Comparison of ENCODE assay signal across 1 cellular context in genomic region chr7:149714081-149714909, GRCh38.
TF ChIP-seq lines count a peak whose summit lies in the region.

No MANE protein-coding gene starts in this region.

TF ChIP-seq in GM23338, 12 proteins besides CTCF, POLR2A, EP300 and RAD21 (continued from another document):
- TF ChIP-seq STAT1 (IDR thresholded peaks at IDR 0.05; ENCODE audit: unreplicated experiment) = no peak
- TF ChIP-seq CREB1 (CRISPR knock-in tag; IDR thresholded peaks at IDR 0.05; ENCODE audit: low read depth) = no peak
- TF ChIP-seq JUNB (IDR thresholded peaks at IDR 0.05; ENCODE audit: unreplicated experiment) = no peak
- TF ChIP-seq ETS1 (IDR thresholded peaks at IDR 0.05) = peak; percentile 61
- TF ChIP-seq POLR2AphosphoS5 (IDR thresholded peaks at IDR 0.05; ENCODE audit: low read depth) = peak; percentile 63
- TF ChIP-seq ZNF331 (CRISPR knock-in tag; IDR thresholded peaks at IDR 0.05; ENCODE audit: low read depth) = no peak
- TF ChIP-seq, protein P1, sequence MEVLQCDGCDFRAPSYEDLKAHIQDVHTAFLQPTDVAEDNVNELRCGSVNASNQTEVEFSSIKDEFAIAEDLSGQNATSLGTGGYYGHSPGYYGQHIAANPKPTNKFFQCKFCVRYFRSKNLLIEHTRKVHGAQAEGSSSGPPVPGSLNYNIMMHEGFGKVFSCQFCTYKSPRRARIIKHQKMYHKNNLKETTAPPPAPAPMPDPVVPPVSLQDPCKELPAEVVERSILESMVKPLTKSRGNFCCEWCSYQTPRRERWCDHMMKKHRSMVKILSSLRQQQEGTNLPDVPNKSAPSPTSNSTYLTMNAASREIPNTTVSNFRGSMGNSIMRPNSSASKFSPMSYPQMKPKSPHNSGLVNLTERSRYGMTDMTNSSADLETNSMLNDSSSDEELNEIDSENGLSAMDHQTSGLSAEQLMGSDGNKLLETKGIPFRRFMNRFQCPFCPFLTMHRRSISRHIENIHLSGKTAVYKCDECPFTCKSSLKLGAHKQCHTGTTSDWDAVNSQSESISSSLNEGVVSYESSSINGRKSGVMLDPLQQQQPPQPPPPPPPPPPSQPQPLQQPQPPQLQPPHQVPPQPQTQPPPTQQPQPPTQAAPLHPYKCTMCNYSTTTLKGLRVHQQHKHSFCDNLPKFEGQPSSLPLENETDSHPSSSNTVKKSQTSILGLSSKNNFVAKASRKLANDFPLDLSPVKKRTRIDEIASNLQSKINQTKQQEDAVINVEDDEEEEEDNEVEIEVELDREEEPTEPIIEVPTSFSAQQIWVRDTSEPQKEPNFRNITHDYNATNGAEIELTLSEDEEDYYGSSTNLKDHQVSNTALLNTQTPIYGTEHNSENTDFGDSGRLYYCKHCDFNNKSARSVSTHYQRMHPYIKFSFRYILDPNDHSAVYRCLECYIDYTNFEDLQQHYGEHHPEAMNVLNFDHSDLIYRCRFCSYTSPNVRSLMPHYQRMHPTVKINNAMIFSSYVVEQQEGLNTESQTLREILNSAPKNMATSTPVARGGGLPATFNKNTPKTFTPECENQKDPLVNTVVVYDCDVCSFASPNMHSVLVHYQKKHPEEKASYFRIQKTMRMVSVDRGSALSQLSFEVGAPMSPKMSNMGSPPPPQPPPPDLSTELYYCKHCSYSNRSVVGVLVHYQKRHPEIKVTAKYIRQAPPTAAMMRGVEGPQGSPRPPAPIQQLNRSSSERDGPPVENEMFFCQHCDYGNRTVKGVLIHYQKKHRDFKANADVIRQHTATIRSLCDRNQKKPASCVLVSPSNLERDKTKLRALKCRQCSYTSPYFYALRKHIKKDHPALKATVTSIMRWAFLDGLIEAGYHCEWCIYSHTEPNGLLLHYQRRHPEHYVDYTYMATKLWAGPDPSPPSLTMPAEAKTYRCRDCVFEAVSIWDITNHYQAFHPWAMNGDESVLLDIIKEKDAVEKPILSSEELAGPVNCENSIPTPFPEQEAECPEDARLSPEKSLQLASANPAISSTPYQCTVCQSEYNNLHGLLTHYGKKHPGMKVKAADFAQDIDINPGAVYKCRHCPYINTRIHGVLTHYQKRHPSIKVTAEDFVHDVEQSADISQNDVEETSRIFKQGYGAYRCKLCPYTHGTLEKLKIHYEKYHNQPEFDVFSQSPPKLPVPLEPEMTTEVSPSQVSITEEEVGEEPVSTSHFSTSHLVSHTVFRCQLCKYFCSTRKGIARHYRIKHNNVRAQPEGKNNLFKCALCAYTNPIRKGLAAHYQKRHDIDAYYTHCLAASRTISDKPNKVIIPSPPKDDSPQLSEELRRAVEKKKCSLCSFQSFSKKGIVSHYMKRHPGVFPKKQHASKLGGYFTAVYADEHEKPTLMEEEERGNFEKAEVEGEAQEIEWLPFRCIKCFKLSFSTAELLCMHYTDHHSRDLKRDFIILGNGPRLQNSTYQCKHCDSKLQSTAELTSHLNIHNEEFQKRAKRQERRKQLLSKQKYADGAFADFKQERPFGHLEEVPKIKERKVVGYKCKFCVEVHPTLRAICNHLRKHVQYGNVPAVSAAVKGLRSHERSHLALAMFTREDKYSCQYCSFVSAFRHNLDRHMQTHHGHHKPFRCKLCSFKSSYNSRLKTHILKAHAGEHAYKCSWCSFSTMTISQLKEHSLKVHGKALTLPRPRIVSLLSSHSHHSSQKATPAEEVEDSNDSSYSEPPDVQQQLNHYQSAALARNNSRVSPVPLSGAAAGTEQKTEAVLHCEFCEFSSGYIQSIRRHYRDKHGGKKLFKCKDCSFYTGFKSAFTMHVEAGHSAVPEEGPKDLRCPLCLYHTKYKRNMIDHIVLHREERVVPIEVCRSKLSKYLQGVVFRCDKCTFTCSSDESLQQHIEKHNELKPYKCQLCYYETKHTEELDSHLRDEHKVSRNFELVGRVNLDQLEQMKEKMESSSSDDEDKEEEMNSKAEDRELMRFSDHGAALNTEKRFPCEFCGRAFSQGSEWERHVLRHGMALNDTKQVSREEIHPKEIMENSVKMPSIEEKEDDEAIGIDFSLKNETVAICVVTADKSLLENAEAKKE (CRISPR knock-in tag; IDR thresholded peaks at IDR 0.05) = no peak
